Comparison of ENCODE assay signal across 25 cellular contexts in genomic region chr4:74475946-74476345, GRCh38.
"Had no signal": no experiment of that assay in that cellular context is flagged by ENCODE, and none has a peak within 500 bp of the region (broad histone marks: within the 10 kb centered on the region; RNA-seq: fewer than 3 reads in every experiment).

No MANE protein-coding gene starts in this region.

- H3K4me1 ChIP-seq: testis, thyroid gland, tibial nerve, uterus had no signal

- H3K4me3 ChIP-seq: stomach, suprapubic skin, testis, thoracic aorta, thyroid gland, tibial artery, tibial nerve, transverse colon, upper lobe of left lung, upper lobe of right lung, uterus had no signal

- FAIRE-seq: urothelium cell line had no signal

- DNase-seq: stimulated activated CD4-positive, alpha-beta T cell treated with anti-CD3 and anti-CD28 coated beads, Interleukin-2, amount 100 ng/mL, for 48 hours; stimulated activated CD4-positive, alpha-beta T cell treated with anti-CD3 and anti-CD28 coated beads, Interleukin-4, amount 100 ng/mL, for 1 hour; stimulated activated CD4-positive, alpha-beta T cell treated with anti-CD3 and anti-CD28 coated beads, Interleukin-4, amount 100 ng/mL, for 24 hours; stimulated activated CD4-positive, alpha-beta T cell treated with anti-CD3 and anti-CD28 coated beads, Interleukin-4, amount 100 ng/mL, for 4 hours; stimulated activated CD8-positive, alpha-beta memory T cell treated with anti-CD3 and anti-CD28 coated beads, Interleukin-4, amount 100 ng/mL, for 48 hours; stimulated activated naive B cell treated with anti-CD40 and anti-IgM and Interleukin-4, amounts not matched to agents 10 μg/mL and 1 μg/mL and 100 μg/mL, for 72 hours; stimulated activated naive CD4-positive, alpha-beta T cell; stimulated activated naive CD4-positive, alpha-beta T cell treated with Interleukin-2 at 50 U/mL for 16 hours; stimulated activated naive CD8-positive, alpha-beta T cell treated with anti-CD3 and anti-CD28 coated beads, Interleukin-15, amount 100 ng/mL, for 72 hours; stimulated activated naive CD8-positive, alpha-beta T cell treated with anti-CD3 and anti-CD28 coated beads, Interleukin-15, Interleukin-2, amounts not matched to agents 100 U/mL and 50 U/mL, for 24 hours; stomach; testis; thyroid gland; tibial artery; transverse colon; trophoblast cell; upper lobe of left lung; upper lobe of right lung; uterus had no signal

- H3K9me3 ChIP-seq: stomach, suprapubic skin, testis, thoracic aorta, thyroid gland, tibial artery, tibial nerve, transverse colon, upper lobe of left lung, upper lobe of right lung, uterus had no signal

- H3K36me3 ChIP-seq: stomach, suprapubic skin, thoracic aorta, thyroid gland, tibial artery, tibial nerve, transverse colon, upper lobe of left lung, upper lobe of right lung, uterus had no signal

- H3K27ac ChIP-seq: suprapubic skin, testis, thyroid gland, tibial artery, tibial nerve, upper lobe of left lung, upper lobe of right lung, uterus had no signal

- ATAC-seq: stimulated activated effector memory CD8-positive, alpha-beta T cell treated with anti-CD3 and anti-CD28 coated beads, Interleukin-12 subunit alpha, Interleukin-12 subunit beta, amount 100 ng/mL, for 72 hours; stimulated activated memory B cell treated with anti-CD40 and anti-IgM and Interleukin-4, amounts not matched to agents 10 μg/mL and 1 μg/mL and 100 μg/mL, for 72 hours; stimulated activated naive B cell treated with anti-CD40 and anti-IgM and Interleukin-4, amounts not matched to agents 10 μg/mL and 1 μg/mL and 100 μg/mL, for 72 hours; stimulated activated naive CD8-positive, alpha-beta T cell treated with anti-CD3 and anti-CD28 coated beads, Interleukin-15, amount 100 ng/mL, for 72 hours; stimulated activated naive CD8-positive, alpha-beta T cell treated with anti-CD3 and anti-CD28 coated beads, Interleukin-15, Interleukin-2, amounts not matched to agents 100 U/mL and 50 U/mL, for 24 hours; upper lobe of right lung had no signal

- H3K27me3 ChIP-seq: stomach, suprapubic skin, testis, thyroid gland, tibial artery, tibial nerve, transverse colon, upper lobe of left lung, upper lobe of right lung, uterus had no signal
